In the genomic region with DNA sequence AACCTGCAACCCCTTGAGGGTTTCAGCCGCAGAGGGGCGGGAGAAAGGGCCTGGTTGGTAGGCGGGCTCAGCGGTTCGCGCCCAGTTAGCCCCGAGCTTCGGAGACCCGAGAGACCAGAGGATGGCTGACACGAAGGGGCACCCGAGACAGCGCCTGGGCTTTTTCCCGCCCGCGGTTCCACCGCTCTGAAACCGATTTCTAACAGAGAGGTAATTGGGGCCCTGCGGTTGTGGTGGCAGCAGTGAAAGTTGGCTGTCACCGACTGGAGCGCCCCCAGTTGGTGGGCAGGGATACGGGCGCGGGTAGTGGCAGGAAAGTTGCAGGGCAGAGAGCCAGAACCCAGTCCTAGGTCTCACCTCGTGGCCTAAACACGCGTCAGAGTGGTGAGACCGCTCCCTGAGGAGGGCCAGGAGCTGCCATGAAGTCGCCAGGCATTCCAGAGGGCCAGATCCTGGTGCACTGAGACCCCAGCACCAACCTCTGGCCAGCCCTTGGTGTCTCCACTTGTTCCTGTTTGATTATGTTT, we compare ENCODE assay signal across 8 cellular contexts. TPM values are rescaled to one million over a fixed set of nuclear protein-coding genes. Genes with fewer than 3 reads are reported as not detected.
DNase-seq lines count a peak whose midpoint lies in the region; ATAC-seq and TF ChIP-seq lines count a peak whose summit lies in the region.

No MANE protein-coding gene starts in this region.

- H3K4ac ChIP-seq in IMR-90 (ENCODE audit: low read depth, low read length), result peak overlapping the region; percentile 70; the same call in 1 of the 2 replicates

- no peaks in the 10 kb centered on the region for H3K9me3 Mint-ChIP-seq in Calu3 (ENCODE audit: low read depth, unreplicated experiment)
- H3K9me3 Mint-ChIP-seq in activated T-helper 1 cell treated with anti-CD3 and anti-CD28 coated beads, Interleukin-12 subunit alpha, Interleukin-12 subunit beta, Interleukin-2, Interleukin-4 antibody, amounts not matched to agents 30 ng/mL and 10 ng/mL and 1 ng/mL, durations not matched to agents 14 hours and 24 hours and 36 hours, result no peaks in the 10 kb centered on the region
- no peaks in the 10 kb centered on the region for H3K9me3 Mint-ChIP-seq in neural crest cell

- H3K4me1 Mint-ChIP-seq in Calu3 (ENCODE audit: low read depth, unreplicated experiment) (no peaks in the 10 kb centered on the region), neural crest cell (peaks cover 8% of the 10 kb centered on the region)
- peaks cover 15% of the 10 kb centered on the region for H3K4me1 Mint-ChIP-seq in activated T-helper 1 cell treated with anti-CD3 and anti-CD28 coated beads, Interleukin-12 subunit alpha, Interleukin-12 subunit beta, Interleukin-2, Interleukin-4 antibody, amounts not matched to agents 30 ng/mL and 10 ng/mL and 1 ng/mL, durations not matched to agents 14 hours and 24 hours and 36 hours (ENCODE audit: low read depth)

- peaks cover 0 to 6% of the 10 kb centered on the region in 2 experiments; a peak in 1 of 4 replicates for H3K79me1 ChIP-seq in IMR-90 (ENCODE audit: low read depth in 1 of 2, low read length in 2 of 2)

- 4% methylated on average over 4 of the region's 28 CpGs; no CpG with 5 or more reads in 1 of the 2 experiments for WGBS in IMR-90 (ENCODE audit: extremely low coverage in 2 of 2, insufficient read length in 1 of 2), 2 experiments

- intact Hi-C loops in Calu3 (cut with micrococcal nuclease; ENCODE audit: unreplicated experiment) (no loop called here), IMR-90 (cut with micrococcal nuclease) (loop anchor here (10.0 kb wide), 1 partner anchor 263 kb away; a partner anchor contains a TSS)
- intact Hi-C loops in activated T-helper 1 cell treated with anti-CD3 and anti-CD28 coated beads, Interleukin-12 subunit alpha, Interleukin-12 subunit beta, Interleukin-2, Interleukin-4 antibody, amounts not matched to agents 30 ng/mL and 10 ng/mL and 1 ng/mL, durations not matched to agents 14 hours and 24 hours and 36 hours (cut with micrococcal nuclease), result loop anchor here (2.0 kb wide), 1 partner anchor 29 kb away; no protein-coding TSS in a partner anchor

- peaks cover 5% of the 10 kb centered on the region; the same call in 1 of the 2 replicates for H3K4me1 ChIP-seq in IMR-90 (ENCODE audit: control insufficient read depth, insufficient read depth, low read length)

- peak overlapping the region; percentile 61 for H3K9ac ChIP-seq in IMR-90 (ENCODE audit: low read depth, low read length)

- H3K4me2 ChIP-seq in IMR-90 (ENCODE audit: low read depth, low read length), result peak overlapping the region; percentile 97

- H3K56ac ChIP-seq in IMR-90 (ENCODE audit: extremely low read depth, insufficient read depth, low read length), result peak overlapping the region; percentile 86

- TF ChIP-seq CTCF in Calu3 (IDR thresholded peaks at IDR 0.05; ENCODE audit: unreplicated experiment) (peak; percentile 29), IMR-90 (conservative IDR thresholded peaks at IDR 0.05; ENCODE audit: low read depth, low read length) (peak; percentile 69), fibroblast of mammary gland (conservative IDR thresholded peaks at IDR 0.05; ENCODE audit: control insufficient read depth, insufficient read depth, low read depth, low read length) (peak; percentile 64), neural crest cell (conservative IDR thresholded peaks at IDR 0.05) (peak; percentile 79)

- in situ Hi-C loops in IMR-90 (cut with MboI; ENCODE audit: low sequenced_read_pairs), result no loop called here

- H2BK120ac ChIP-seq in IMR-90 (ENCODE audit: low read depth, low read length), result peak overlapping the region; percentile 78

- peak overlapping the region; percentile 20 to 90; a peak in 3 of 4 replicates for H4K8ac ChIP-seq in IMR-90 (ENCODE audit: low read depth in 2 of 2, low read length in 2 of 2)

- H3K27me3 ChIP-seq in IMR-90 (ENCODE audit: control insufficient read depth, insufficient read depth, low read length), result no peaks in the 10 kb centered on the region

- no peak overlapping the region for H3K18ac ChIP-seq in IMR-90 (ENCODE audit: low read depth, low read length)

- H3K9me1 ChIP-seq in IMR-90 (ENCODE audit: insufficient read depth, low read length), result 0 out of 2 replicates have a peak, but pooled peaks cover 4% of the 10 kb centered on the region

- H2AK5ac ChIP-seq in IMR-90 (ENCODE audit: low read depth, low read length), result no peak overlapping the region; the same call in 1 of the 2 replicates

- H3K27me3 Mint-ChIP-seq in Calu3 (ENCODE audit: unreplicated experiment), result no peaks in the 10 kb centered on the region
- peaks cover 10% of the 10 kb centered on the region for H3K27me3 Mint-ChIP-seq in activated T-helper 1 cell treated with anti-CD3 and anti-CD28 coated beads, Interleukin-12 subunit alpha, Interleukin-12 subunit beta, Interleukin-2, Interleukin-4 antibody, amounts not matched to agents 30 ng/mL and 10 ng/mL and 1 ng/mL, durations not matched to agents 14 hours and 24 hours and 36 hours (ENCODE audit: insufficient read depth)
- H3K27me3 Mint-ChIP-seq in neural crest cell (ENCODE audit: low read depth), result peaks cover 23% of the 10 kb centered on the region

- peaks cover 47% of the 10 kb centered on the region for H3K36me3 Mint-ChIP-seq in Calu3 (ENCODE audit: insufficient read depth, unreplicated experiment)
- H3K36me3 Mint-ChIP-seq in activated T-helper 1 cell treated with anti-CD3 and anti-CD28 coated beads, Interleukin-12 subunit alpha, Interleukin-12 subunit beta, Interleukin-2, Interleukin-4 antibody, amounts not matched to agents 30 ng/mL and 10 ng/mL and 1 ng/mL, durations not matched to agents 14 hours and 24 hours and 36 hours (ENCODE audit: low read depth), result peaks cover 13% of the 10 kb centered on the region
- H3K36me3 Mint-ChIP-seq in neural crest cell (ENCODE audit: low read depth), result peaks cover 3% of the 10 kb centered on the region

- TF ChIP-seq RAD21 in IMR-90 (IDR thresholded peaks at IDR 0.05; ENCODE audit: low read length), result peak; percentile 34

- H2BK15ac ChIP-seq in IMR-90 (ENCODE audit: low read depth, low read length), result peak overlapping the region; percentile 31; the same call in 1 of the 3 replicates

- H3K4me3 Mint-ChIP-seq in Calu3 (ENCODE audit: low read depth, unreplicated experiment), result peak overlapping the region; percentile 74
- H3K4me3 Mint-ChIP-seq in activated T-helper 1 cell treated with anti-CD3 and anti-CD28 coated beads, Interleukin-12 subunit alpha, Interleukin-12 subunit beta, Interleukin-2, Interleukin-4 antibody, amounts not matched to agents 30 ng/mL and 10 ng/mL and 1 ng/mL, durations not matched to agents 14 hours and 24 hours and 36 hours, result peak overlapping the region; percentile 82
- H3K4me3 Mint-ChIP-seq in neural crest cell, result peak overlapping the region; percentile 89

- no peak overlapping the region; the same call in 1 of the 2 replicates for H4K91ac ChIP-seq in IMR-90 (ENCODE audit: insufficient read depth, low read depth, low read length)

- H3K4me3 ChIP-seq in IMR-90 (ENCODE audit: insufficient read depth, low read depth, low read length) (peak overlapping the region; percentile 74), fibroblast of mammary gland (ENCODE audit: control insufficient read depth, low read depth, low read length) (peak overlapping the region; percentile 74)

- peak overlapping the region; percentile 84; the same call in 1 of the 2 replicates for H4K5ac ChIP-seq in IMR-90 (ENCODE audit: low read depth, low read length)

- TF ChIP-seq POLR2A in IMR-90 (IDR thresholded peaks at IDR 0.05; ENCODE audit: low read depth, low read length), result no peak

- no peaks in the 10 kb centered on the region; the same call in 1 of the 2 replicates for H4K20me1 ChIP-seq in IMR-90 (ENCODE audit: insufficient read depth, low read length)

- dilution Hi-C loops in IMR-90 (cut with HindIII; ENCODE audit: low sequenced_read_pairs, unreplicated experiment), result no loop called here

- no peak overlapping the region for H2BK20ac ChIP-seq in IMR-90 (ENCODE audit: low read depth, low read length)

- H3K27ac ChIP-seq in IMR-90 (ENCODE audit: insufficient read depth, low read length), result peak overlapping the region; percentile 56

- H3K9me3 ChIP-seq in IMR-90 (ENCODE audit: control insufficient read depth, insufficient read depth, low read length), result no peaks in the 10 kb centered on the region

- CTCF ChIA-PET in Calu3 (lab: Charles Lee), result interaction anchor here (0.6 to 0.8 kb wide), 4 partner anchors 13 to 1036 kb away, joined by 3 to 9 read pairs (median 4); no protein-coding TSS in a partner anchor
- CTCF ChIA-PET in IMR-90 (lab: Yijun Ruan, JAX), result interaction anchor here (0.8 to 1.0 kb wide), 5 partner anchors 8 to 15 kb away, joined by 3 to 5 read pairs (median 3); a partner anchor contains a TSS

- H3K27ac Mint-ChIP-seq in Calu3 (ENCODE audit: unreplicated experiment), result peak overlapping the region; percentile 33
- peak overlapping the region; percentile 83 for H3K27ac Mint-ChIP-seq in activated T-helper 1 cell treated with anti-CD3 and anti-CD28 coated beads, Interleukin-12 subunit alpha, Interleukin-12 subunit beta, Interleukin-2, Interleukin-4 antibody, amounts not matched to agents 30 ng/mL and 10 ng/mL and 1 ng/mL, durations not matched to agents 14 hours and 24 hours and 36 hours
- peak overlapping the region; percentile 50 for H3K27ac Mint-ChIP-seq in neural crest cell (ENCODE audit: unreplicated experiment)

- H2AK9ac ChIP-seq in IMR-90 (replicated peaks; ENCODE audit: low read depth, low read length, poor library complexity), result peak overlapping the region; percentile 84

- BruUV-seq in Calu3 (replicated peaks; lab: Mats Ljungman, UMichigan) (TSS peak; percentile 51), IMR-90 (replicated peaks; lab: Mats Ljungman, UMichigan) (no TSS peak)

- DNase-seq in Calu3 (peak; percentile 76), IMR-90 (peak; percentile 55), fibroblast of mammary gland (ENCODE audit: low read depth) (peak; percentile 76), neural crest cell (ENCODE audit: low read depth, low spot score) (peak; percentile 63), stromal cell of bone marrow (ENCODE audit: low read depth) (peak; percentile 49)
- peak; percentile 63 for DNase-seq in activated T-helper 1 cell treated with anti-CD3 and anti-CD28 coated beads, Interleukin-12 subunit alpha, Interleukin-12 subunit beta, Interleukin-2, Interleukin-4 antibody, amounts not matched to agents 30 ng/mL and 10 ng/mL and 1 ng/mL, durations not matched to agents 14 hours and 24 hours and 36 hours (ENCODE audit: low spot score)

- H3K36me3 ChIP-seq in IMR-90 (ENCODE audit: control insufficient read depth, insufficient read depth, low read length), result peaks cover 8% of the 10 kb centered on the region

- ATAC-seq in GM21447 (IDR thresholded peaks at IDR 0.05; ENCODE audit: unreplicated experiment) (peak; percentile 52), IMR-90 (ENCODE audit: low read depth) (peak; percentile 88)

- peak overlapping the region; percentile 69 for H2BK5ac ChIP-seq in IMR-90 (ENCODE audit: low read depth, low read length, poor library complexity, severe bottlenecking)

- H3K14ac ChIP-seq in IMR-90 (replicated peaks; ENCODE audit: low read depth, low read length), result peak overlapping the region; percentile 83

- POLR2A ChIA-PET in IMR-90 (lab: Charles Lee; ENCODE audit: unreplicated experiment), result interaction anchor here (0.6 kb wide), 1 partner anchor 17 kb away, joined by 7 read pairs; no protein-coding TSS in a partner anchor

- H3K23ac ChIP-seq in IMR-90 (ENCODE audit: low read depth, low read length), result peak overlapping the region; percentile 78

- H2AFZ ChIP-seq in IMR-90 (replicated peaks; ENCODE audit: low read length, poor library complexity), result peak overlapping the region; percentile 96

RNA-seq across cellular contexts. Expression of a gene that starts 0.6 kb away (rescaled TPM):
- total RNA-seq in Calu3 (2022) (1.3 and 2.0 TPM in 2 replicates), IMR-90 (2012; rRNA removed) (1.6 and 1.7 TPM in 2 replicates), neural crest cell (1.3 and 2.7 TPM in 2 replicates)
- polyA plus RNA-seq in IMR-90 (2012; rRNA removed), result 1.2 and 1.3 TPM in 2 replicates
- polyA plus RNA-seq in IMR-90 (2012; cell fraction: cytosol; rRNA removed), result 0.16 and 1.0 TPM in 2 replicates
- polyA plus RNA-seq in IMR-90 (2012; cell fraction: nucleus; rRNA removed; ENCODE audit: low replicate concordance), result 4.6 and 5.7 TPM in 2 replicates
- polyA plus RNA-seq in PFSK-1 (2012; ENCODE audit: insufficient read length, low read depth), result 1.9 TPM
- total RNA-seq in activated T-helper 1 cell treated with anti-CD3 and anti-CD28 coated beads, Interleukin-12 subunit alpha, Interleukin-12 subunit beta, Interleukin-2, Interleukin-4 antibody, amounts not matched to agents 30 ng/mL and 10 ng/mL and 1 ng/mL, durations not matched to agents 14 hours and 24 hours and 36 hours, result 0.41 and 0.73 TPM in 2 replicates

RNA-seq across cellular contexts. Expression of a gene that starts 14.8 kb away (rescaled TPM):
- 331 and 358 TPM in 2 replicates for total RNA-seq in Calu3 (2022)
- total RNA-seq in IMR-90 (2012; rRNA removed), result 157 and 526 TPM in 2 replicates
- 2,187 and 2,655 TPM in 2 replicates for polyA plus RNA-seq in IMR-90 (2012; rRNA removed)
- 2,134 and 2,630 TPM in 2 replicates for polyA plus RNA-seq in IMR-90 (2012; cell fraction: cytosol; rRNA removed)
- polyA plus RNA-seq in IMR-90 (2012; cell fraction: nucleus; rRNA removed; ENCODE audit: low replicate concordance), result 589 and 688 TPM in 2 replicates
- 954 TPM for polyA plus RNA-seq in PFSK-1 (2012; ENCODE audit: insufficient read length, low read depth)
- 531 and 540 TPM in 2 replicates for total RNA-seq in activated T-helper 1 cell treated with anti-CD3 and anti-CD28 coated beads, Interleukin-12 subunit alpha, Interleukin-12 subunit beta, Interleukin-2, Interleukin-4 antibody, amounts not matched to agents 30 ng/mL and 10 ng/mL and 1 ng/mL, durations not matched to agents 14 hours and 24 hours and 36 hours
- total RNA-seq in neural crest cell, result 578 and 599 TPM in 2 replicates

RNA-seq across cellular contexts. Expression of a gene that starts 22.7 kb away (rescaled TPM):
- total RNA-seq in Calu3 (2022) (0.33 TPM in 1 of 2 replicates, not detected in the other), IMR-90 (2012; rRNA removed) (under 0.01 TPM in 1 of 2 replicates, not detected in the other), neural crest cell (0.23 and 0.35 TPM in 2 replicates)
- polyA plus RNA-seq in IMR-90 (2012; rRNA removed), result 0.09 TPM in 1 of 2 replicates, not detected in the other
- 0.03 TPM in 1 of 2 replicates, not detected in the other for polyA plus RNA-seq in IMR-90 (2012; cell fraction: cytosol; rRNA removed)
- polyA plus RNA-seq in IMR-90 (2012; cell fraction: nucleus; rRNA removed; ENCODE audit: low replicate concordance), result 0.08 and 0.14 TPM in 2 replicates
- 0.78 TPM for polyA plus RNA-seq in PFSK-1 (2012; ENCODE audit: insufficient read length, low read depth)
- total RNA-seq in activated T-helper 1 cell treated with anti-CD3 and anti-CD28 coated beads, Interleukin-12 subunit alpha, Interleukin-12 subunit beta, Interleukin-2, Interleukin-4 antibody, amounts not matched to agents 30 ng/mL and 10 ng/mL and 1 ng/mL, durations not matched to agents 14 hours and 24 hours and 36 hours, result 0.39 and 0.41 TPM in 2 replicates

RNA-seq across cellular contexts. Expression of a gene that starts 23.0 kb away (rescaled TPM):
- total RNA-seq in Calu3 (2022) (15.8 and 17.4 TPM in 2 replicates), IMR-90 (2012; rRNA removed) (1.4 and 5.3 TPM in 2 replicates), neural crest cell (12.0 and 19.8 TPM in 2 replicates)
- 7.2 and 9.1 TPM in 2 replicates for polyA plus RNA-seq in IMR-90 (2012; rRNA removed)
- polyA plus RNA-seq in IMR-90 (2012; cell fraction: cytosol; rRNA removed), result 0.37 and 2.3 TPM in 2 replicates
- polyA plus RNA-seq in IMR-90 (2012; cell fraction: nucleus; rRNA removed; ENCODE audit: low replicate concordance), result 10.1 and 29.6 TPM in 2 replicates
- polyA plus RNA-seq in PFSK-1 (2012; ENCODE audit: insufficient read length, low read depth), result 330 TPM
- total RNA-seq in activated T-helper 1 cell treated with anti-CD3 and anti-CD28 coated beads, Interleukin-12 subunit alpha, Interleukin-12 subunit beta, Interleukin-2, Interleukin-4 antibody, amounts not matched to agents 30 ng/mL and 10 ng/mL and 1 ng/mL, durations not matched to agents 14 hours and 24 hours and 36 hours, result 22.0 TPM in 2 replicates

RNA-seq across cellular contexts. Expression of a gene that starts 31.1 kb away (rescaled TPM):
- total RNA-seq in Calu3 (2022), result 409 and 431 TPM in 2 replicates
- 103 and 155 TPM in 2 replicates for total RNA-seq in IMR-90 (2012; rRNA removed)
- polyA plus RNA-seq in IMR-90 (2012; rRNA removed), result 396 and 980 TPM in 2 replicates
- polyA plus RNA-seq in IMR-90 (2012; cell fraction: cytosol; rRNA removed), result 100 and 114 TPM in 2 replicates
- polyA plus RNA-seq in IMR-90 (2012; cell fraction: nucleus; rRNA removed; ENCODE audit: low replicate concordance), result 42.3 and 121 TPM in 2 replicates
- 1,055 TPM for polyA plus RNA-seq in PFSK-1 (2012; ENCODE audit: insufficient read length, low read depth)
- total RNA-seq in activated T-helper 1 cell treated with anti-CD3 and anti-CD28 coated beads, Interleukin-12 subunit alpha, Interleukin-12 subunit beta, Interleukin-2, Interleukin-4 antibody, amounts not matched to agents 30 ng/mL and 10 ng/mL and 1 ng/mL, durations not matched to agents 14 hours and 24 hours and 36 hours, result 299 and 303 TPM in 2 replicates
- 342 and 351 TPM in 2 replicates for total RNA-seq in neural crest cell

Comparison
In these comparisons a context has a peak if more than half of its experiments do, and no peak if none do; other contexts are left out.
1. Peak in every context shown above with its lines: DNase-seq, ATAC-seq, H3K4me3 ChIP-seq and H3K27ac ChIP-seq.
2. H3K27ac Mint-ChIP-seq: peak in every context shown above with its lines; median percentile 83 in activated T-helper 1 cell treated with anti-CD3 and anti-CD28 coated beads, Interleukin-12 subunit alpha, Interleukin-12 subunit beta, Interleukin-2, Interleukin-4 antibody, amounts not matched to agents 30 ng/mL and 10 ng/mL and 1 ng/mL, durations not matched to agents 14 hours and 24 hours and 36 hours; 50 in neural crest cell; 33 in Calu3.
3. CTCF ChIP-seq: peak in every context shown above with its lines; median percentile 79 in neural crest cell; 69 in IMR-90; 64 in fibroblast of mammary gland; 29 in Calu3.